In the genomic region with DNA sequence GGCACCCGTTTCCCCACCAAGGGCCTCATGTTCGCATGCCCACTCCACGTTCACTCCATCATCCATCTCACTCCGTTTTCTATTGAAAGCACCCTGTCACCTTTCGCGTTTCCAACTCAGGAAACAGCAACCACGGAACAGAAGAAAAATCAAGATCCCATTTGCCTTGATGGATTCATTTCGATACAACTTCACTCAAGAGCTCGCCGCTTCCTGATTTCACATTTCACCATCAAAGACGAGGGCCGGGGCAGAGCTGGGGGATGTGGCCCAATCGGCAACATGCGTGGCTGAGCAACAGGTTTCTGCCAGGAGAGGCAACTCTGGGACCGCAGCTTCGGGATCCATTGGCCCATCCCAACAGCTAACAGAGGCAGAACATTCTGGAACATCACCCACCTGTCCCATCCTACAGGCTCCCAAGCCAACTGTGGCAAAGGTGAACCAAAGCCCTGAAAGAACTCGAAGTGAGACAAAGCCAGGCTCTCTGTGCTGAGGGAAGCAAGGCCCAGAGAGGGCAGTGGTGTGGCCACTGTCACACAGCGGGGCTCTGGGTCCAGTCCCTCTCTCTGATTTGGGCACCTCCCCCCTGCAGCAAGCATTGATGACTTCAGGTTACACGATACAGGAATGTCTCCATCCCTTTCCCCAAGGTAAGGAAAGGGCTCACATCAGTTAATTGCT, we compare ENCODE assay signal across 14 cellular contexts. TPM values are rescaled to one million over a fixed set of nuclear protein-coding genes. Genes with fewer than 3 reads are reported as not detected.
DNase-seq lines count a peak whose midpoint lies in the region; ATAC-seq and TF ChIP-seq lines count a peak whose summit lies in the region.
"Had no signal": no experiment of that assay in that cellular context is flagged by ENCODE, and none has a peak within 500 bp of the region (broad histone marks: within the 10 kb centered on the region; RNA-seq: fewer than 3 reads in every experiment).

No MANE protein-coding gene starts in this region.

- TF ChIP-seq CTCF in osteoblast (IDR thresholded peaks at IDR 0.05; ENCODE audit: extremely low read depth, low read depth, low read length) (no peak), omental fat pad (IDR thresholded peaks at IDR 0.05) (no peak)

- no peak overlapping the region for H3K4me3 ChIP-seq in osteoblast (ENCODE audit: insufficient read depth, low read length)

- DNase-seq in activated effector memory CD4-positive, alpha-beta T cell treated with anti-CD3 and anti-CD28 coated beads, Interleukin-2, amount 50 U/mL, for 16 hours = peak; percentile 81
- no peak for DNase-seq in activated effector memory CD4-positive, alpha-beta T cell treated with Interleukin-2 at 50 U/mL for 16 hours
- DNase-seq in activated T-cell treated with anti-CD3 and anti-CD28 coated beads, Interleukin-2, amount 50 U/mL, for 1 hour = peak; percentile 32
- DNase-seq in islet precursor cell (peak; percentile 27), osteoblast (ENCODE audit: insufficient read length, low spot score, missing footprints) (no peak), omental fat pad (ENCODE audit: low spot score) (no peak)
- DNase-seq in stimulated activated naive CD8-positive, alpha-beta T cell treated with anti-CD3 and anti-CD28 coated beads, Interleukin-15, Interleukin-2, amounts not matched to agents 100 U/mL and 50 U/mL, for 24 hours = peak; percentile 55
- DNase-seq: DMS53, NCI-H748 treated with DMSO at 0.1 percent for 48 hours, SHP77 treated with DMSO at 0.1 percent for 48 hours had no signal

- peaks cover 7% of the 10 kb centered on the region for H3K27me3 ChIP-seq in osteoblast (ENCODE audit: insufficient read depth, low read length)

- no peaks in the 10 kb centered on the region for H3K36me3 ChIP-seq in osteoblast (ENCODE audit: insufficient read depth, low read length)

- peaks cover 1% of the 10 kb centered on the region for H3K4me1 ChIP-seq in osteoblast (ENCODE audit: insufficient read depth, low read length)

- no peaks in the 10 kb centered on the region for H3K9me3 ChIP-seq in osteoblast (ENCODE audit: low read depth, low read length)

- no peak overlapping the region for H3K4me2 ChIP-seq in osteoblast (ENCODE audit: insufficient read depth, low read length)
- H3K4me2 ChIP-seq: KMS-11 had no signal

- no peak overlapping the region for H2AFZ ChIP-seq in osteoblast (ENCODE audit: low read length)

- H4K20me1 ChIP-seq in osteoblast (ENCODE audit: insufficient read depth, low read length) = no peaks in the 10 kb centered on the region

- H3K27ac ChIP-seq in osteoblast (ENCODE audit: low read depth, low read length) = no peak overlapping the region
- H3K27ac ChIP-seq: KMS-11 had no signal

- no peaks in the 10 kb centered on the region for H3K79me2 ChIP-seq in osteoblast (ENCODE audit: insufficient read depth, low read length)

- ATAC-seq in stimulated activated naive CD8-positive, alpha-beta T cell treated with anti-CD3 and anti-CD28 coated beads, Interleukin-15, Interleukin-2, amounts not matched to agents 100 U/mL and 50 U/mL, for 24 hours = no peak
- ATAC-seq in omental fat pad (ENCODE audit: low FRiP score) (no peak), HG03342 (IDR thresholded peaks at IDR 0.05; ENCODE audit: unreplicated experiment) (no peak)
- ATAC-seq: left lobe of liver had no signal

RNA-seq across cellular contexts. Expression of a gene that starts 36.2 kb away (rescaled TPM):
- total RNA-seq in osteoblast (not detected in 2 replicates), omental fat pad (1 to 10 TPM in 3 of 4 donors, under 1 TPM in 1; 0.37 to 5.4 (median 2.0) TPM)
- total RNA-seq: urinary bladder had no signal

Comparison
In these comparisons a context has a peak if more than half of its experiments do, and no peak if none do; other contexts are left out.
1. DNase-seq: peak in activated effector memory CD4-positive, alpha-beta T cell treated with anti-CD3 and anti-CD28 coated beads, Interleukin-2, amount 50 U/mL, for 16 hours (single experiment), activated T-cell treated with anti-CD3 and anti-CD28 coated beads, Interleukin-2, amount 50 U/mL, for 1 hour (single experiment), islet precursor cell (single experiment) and stimulated activated naive CD8-positive, alpha-beta T cell treated with anti-CD3 and anti-CD28 coated beads, Interleukin-15, Interleukin-2, amounts not matched to agents 100 U/mL and 50 U/mL, for 24 hours (single experiment); none in activated effector memory CD4-positive, alpha-beta T cell treated with Interleukin-2 at 50 U/mL for 16 hours (single experiment), osteoblast (single experiment) and omental fat pad (single experiment).